ENCODE assay signal across 9 cellular contexts in genomic region chr3:48695113-48695753, GRCh38. TPM values are rescaled to one million over a fixed set of nuclear protein-coding genes. Genes with fewer than 3 reads are reported as not detected.
DNase-seq lines count a peak whose midpoint lies in the region; ATAC-seq, FAIRE-seq and TF ChIP-seq lines count a peak whose summit lies in the region.
"Had no signal": no experiment of that assay in that cellular context is flagged by ENCODE, and none has a peak within 500 bp of the region (broad histone marks: within the 10 kb centered on the region; RNA-seq: fewer than 3 reads in every experiment).

No MANE protein-coding gene starts in this region.

- DNase-seq in choroid plexus epithelial cell (ENCODE audit: low read depth) (peak; percentile 88), kidney (no peak), stomach (peak; percentile 34), OCI-LY7 (ENCODE audit: low spot score) (no peak), cerebellar nuclear complex (lab: John Stamatoyannopoulos, UW) (no peak)
- DNase-seq: foreskin melanocyte had no signal

- H3K4me1 ChIP-seq in HUES48 (ENCODE audit: control insufficient read depth, insufficient read depth, low read length) (peaks cover 21% of the 10 kb centered on the region), kidney (ENCODE audit: control insufficient read depth in 1 of 2, insufficient read depth in 1 of 2, low read depth in 1 of 2, low read length in 2 of 2) (peaks cover 3 to 14% of the 10 kb centered on the region in 2 donors), stomach (peaks cover 28 to 68% (median 40%) of the 10 kb centered on the region in 4 donors), OCI-LY7 (ENCODE audit: insufficient read depth, low read length, poor library complexity, severe bottlenecking) (no peaks in the 10 kb centered on the region)

- H3K36me3 ChIP-seq in HUES48 (ENCODE audit: control insufficient read depth, insufficient read depth, low read length) (peaks cover 80% of the 10 kb centered on the region), kidney (ENCODE audit: control insufficient read depth in 1 of 2, insufficient read depth in 2 of 2, low read length in 2 of 2) (peaks cover 22 to 31% of the 10 kb centered on the region in 2 donors), stomach (peaks cover 43 to 79% (median 73%) of the 10 kb centered on the region in 4 donors), OCI-LY7 (ENCODE audit: insufficient read depth, low read length) (peaks cover 85% of the 10 kb centered on the region)

- CTCF ChIA-PET in OCI-LY7 (lab: Charles Lee; ENCODE audit: unreplicated experiment) = no interaction called here

- no peak overlapping the region for H3K4me2 ChIP-seq in OCI-LY7 (ENCODE audit: low read length)

- H4K20me1 ChIP-seq in OCI-LY7 (ENCODE audit: insufficient read depth, low read length) = peaks cover 4% of the 10 kb centered on the region; the same call in 1 of the 2 replicates

- TF ChIP-seq CTCF in choroid plexus epithelial cell (conservative IDR thresholded peaks at IDR 0.05; ENCODE audit: low read depth, low read length) = no peak
- TF ChIP-seq CTCF in kidney (IDR thresholded peaks at IDR 0.05; ENCODE audit: borderline replicate concordance, extremely low read depth, insufficient read depth) = no peak
- TF ChIP-seq CTCF in stomach (IDR thresholded peaks at IDR 0.05) = no peak
- TF ChIP-seq CTCF in OCI-LY7 (conservative IDR thresholded peaks at IDR 0.05; ENCODE audit: low read length) = no peak

- H2AFZ ChIP-seq in OCI-LY7 (ENCODE audit: low read length) = no peak overlapping the region

- ATAC-seq in GM21786 (IDR thresholded peaks at IDR 0.05; ENCODE audit: unreplicated experiment) (no peak), HG02870 (IDR thresholded peaks at IDR 0.05; ENCODE audit: unreplicated experiment) (no peak)

- H3K4me3 ChIP-seq in HUES48 (ENCODE audit: low read depth, low read length) (peak overlapping the region; percentile 32), choroid plexus epithelial cell (ENCODE audit: low read depth, low read length) (peak overlapping the region; percentile 53), kidney (ENCODE audit: low read length in 2 of 2) (peak overlapping the region; percentile 0 to 3), stomach (peak overlapping the region; percentile 26 to 46 (median 32)), OCI-LY7 (ENCODE audit: low read depth, low read length, poor library complexity, severe bottlenecking) (no peak overlapping the region)

- no peak for FAIRE-seq in kidney (lab: Jason Lieb, UNC)

- H3K9me3 ChIP-seq in HUES48 (ENCODE audit: control insufficient read depth, insufficient read depth, low read length) (no peaks in the 10 kb centered on the region), kidney (ENCODE audit: control insufficient read depth in 1 of 2, low read length in 2 of 2) (no peaks in the 10 kb centered on the region), stomach (no peaks in the 10 kb centered on the region), OCI-LY7 (ENCODE audit: low read length) (no peaks in the 10 kb centered on the region)

- H3K9ac ChIP-seq in HUES48 (ENCODE audit: low read depth, low read length) (peak overlapping the region; percentile 63), kidney (ENCODE audit: low read length in 2 of 2) (peak overlapping the region in 1 of 2 donors; percentile 0)

- no peak for TF ChIP-seq EP300 in stomach (IDR thresholded peaks at IDR 0.05)

- H3K27ac ChIP-seq in HUES48 (ENCODE audit: low read depth, low read length) = peak overlapping the region; percentile 95
- peak overlapping the region; percentile 69 to 82 for H3K27ac ChIP-seq in kidney (ENCODE audit: low read depth in 2 of 2, low read length in 2 of 2)
- H3K27ac ChIP-seq in stomach = peak overlapping the region; percentile 33 to 87 (median 83)
- no peak overlapping the region for H3K27ac ChIP-seq in OCI-LY7 (ENCODE audit: low read depth, low read length, poor library complexity, severe bottlenecking)

- POLR2A ChIA-PET in OCI-LY7 (lab: Charles Lee) = no interaction called here

- no peak for TF ChIP-seq POLR2A in stomach (IDR thresholded peaks at IDR 0.05)

- H3K27me3 ChIP-seq in HUES48 (ENCODE audit: control insufficient read depth, insufficient read depth, low read length) = no peaks in the 10 kb centered on the region
- H3K27me3 ChIP-seq in stomach = no peaks in the 10 kb centered on the region

- H3K9me2 ChIP-seq in OCI-LY7 (ENCODE audit: insufficient read depth, low read length) = no peaks in the 10 kb centered on the region

- no TSS peak for BruUV-seq in OCI-LY7 (replicated peaks; lab: Mats Ljungman, UMichigan)

- intact Hi-C loops in kidney (cut with DNase I) = no loop called here
- intact Hi-C loops in stomach (cut with DNase I; ENCODE audit: low total_unique reads) = no loop called here
- intact Hi-C loops in OCI-LY7 (cut with micrococcal nuclease; ENCODE audit: unreplicated experiment) = no loop called here

- 62 to 74% (median 70%) methylated on average over 25 of the region's 25 CpGs for WGBS in stomach, 5 donors

- peaks cover 39% of the 10 kb centered on the region for H3K79me2 ChIP-seq in OCI-LY7 (ENCODE audit: insufficient read depth, low read depth, low read length)

RNA-seq across cellular contexts. Expression of gene NCKIPSD, which starts 9.5 kb away (rescaled TPM):
- total RNA-seq in kidney = 31.2 TPM
- 24.0 TPM for polyA plus RNA-seq in kidney (ENCODE audit: insufficient read depth, low read depth, low replicate concordance)
- 10 to 100 TPM; 16.2 to 46.7 (median 32.6) TPM for total RNA-seq in stomach
- 1 to 10 TPM; 6.1 to 7.7 (median 6.1) TPM for polyA plus RNA-seq in stomach
- 34.8 and 42.1 TPM in 2 replicates for total RNA-seq in OCI-LY7 (2014; rRNA removed; shearing (Covaris generic))
- 33.9 and 39.9 TPM in 2 replicates for total RNA-seq in OCI-LY7 (2022)

RNA-seq across cellular contexts. Expression of gene IP6K2, which starts 21.8 kb away (rescaled TPM):
- total RNA-seq in kidney = 69.4 TPM
- polyA plus RNA-seq in kidney (ENCODE audit: insufficient read depth, low read depth, low replicate concordance) = 112 TPM
- total RNA-seq in stomach = 100 to 1,000 TPM; 102 to 234 (median 110) TPM
- 10 to 100 TPM; 44.1 to 87.5 (median 65.7) TPM for polyA plus RNA-seq in stomach
- 63.4 and 77.0 TPM in 2 replicates for total RNA-seq in OCI-LY7 (2014; rRNA removed; shearing (Covaris generic))
- 92.7 and 96.9 TPM in 2 replicates for total RNA-seq in OCI-LY7 (2022)

RNA-seq across cellular contexts. Expression of gene CELSR3, which starts 32.5 kb away (rescaled TPM):
- 2.0 TPM for total RNA-seq in kidney
- 0.17 TPM for polyA plus RNA-seq in kidney (ENCODE audit: insufficient read depth, low read depth, low replicate concordance)
- 1 to 10 TPM in 4 of 5 donors, not detected in 1; 1.5 to 2.3 (median 1.9) TPM for total RNA-seq in stomach
- under 1 TPM; 0.15 to 1.00 (median 0.53) TPM for polyA plus RNA-seq in stomach
- total RNA-seq in OCI-LY7 (2014; rRNA removed; shearing (Covaris generic)) = 2.3 and 3.0 TPM in 2 replicates
- 8.4 and 9.1 TPM in 2 replicates for total RNA-seq in OCI-LY7 (2022)

RNA-seq across cellular contexts. Expression of gene SLC26A6, which starts 60.0 kb away (rescaled TPM):
- total RNA-seq in kidney (15.4 TPM), stomach (100 to 1,000 TPM in 3 of 5 donors, 10 to 100 TPM in 2; 23.9 to 279 (median 137) TPM), OCI-LY7 (2022) (37.2 and 47.3 TPM in 2 replicates)
- polyA plus RNA-seq in kidney (ENCODE audit: insufficient read depth, low read depth, low replicate concordance) (20.6 TPM), stomach (10 to 100 TPM; 14.8 to 67.7 (median 31.4) TPM)
- total RNA-seq in OCI-LY7 (2014; rRNA removed; shearing (Covaris generic)) = 28.4 and 42.1 TPM in 2 replicates

Comparison
In these comparisons a context has a peak if more than half of its experiments do, and no peak if none do; other contexts are left out.
1. DNase-seq: peak in choroid plexus epithelial cell (single experiment) and stomach (single experiment); none in kidney (single experiment), OCI-LY7 (single experiment) and cerebellar nuclear complex (0 of 2).